In genomic region chr10:96619120-96619519, GRCh38 we compare ENCODE assay signal across 16 cellular contexts. TPM values are rescaled to one million over a fixed set of nuclear protein-coding genes. Genes with fewer than 3 reads are reported as not detected.
DNase-seq lines count a peak whose midpoint lies in the region; ATAC-seq and TF ChIP-seq lines count a peak whose summit lies in the region.
"Had no signal": no experiment of that assay in that cellular context is flagged by ENCODE, and none has a peak within 500 bp of the region (broad histone marks: within the 10 kb centered on the region; RNA-seq: fewer than 3 reads in every experiment).

No MANE protein-coding gene starts in this region.

- H3K4me3 ChIP-seq in adrenal gland, result no peak overlapping the region
- H3K4me3 ChIP-seq: thoracic aorta had no signal

- POLR2A ChIA-PET in activated CD4-positive, alpha-beta T cell treated with anti-CD3 and anti-CD28 coated beads, Interleukin-2, amount 10 ng/mL, durations not matched to agents 7 days and 5 days (lab: Charles Lee), result no interaction called here

- no peaks in the 10 kb centered on the region for H3K27me3 ChIP-seq in adrenal gland

- no peak for TF ChIP-seq POLR2A in adrenal gland (IDR thresholded peaks at IDR 0.05)

- no peak for TF ChIP-seq CTCF in adrenal gland (IDR thresholded peaks at IDR 0.05)

- no peaks in the 10 kb centered on the region for H3K9me3 ChIP-seq in adrenal gland (replicated peaks in 1 of 3)
- H3K9me3 ChIP-seq: thoracic aorta had no signal

- peaks cover 73% of the 10 kb centered on the region for H3K36me3 Mint-ChIP-seq in stimulated activated memory B cell treated with anti-CD40 and anti-IgM and Interleukin-4, amounts not matched to agents 10 μg/mL and 1 μg/mL and 100 μg/mL, for 72 hours
- no peaks in the 10 kb centered on the region for H3K36me3 Mint-ChIP-seq in activated CD4-positive, alpha-beta T cell treated with anti-CD3 and anti-CD28 coated beads, Interleukin-2, amount 10 ng/mL, durations not matched to agents 7 days and 5 days (ENCODE audit: low read depth)
- H3K36me3 Mint-ChIP-seq: activated naive CD8-positive, alpha-beta T cell treated with anti-CD3 and anti-CD28 coated beads for 36 hours had no signal

- H3K27ac ChIP-seq in adrenal gland, result peak overlapping the region in 4 of 5 donors; percentile 45 to 76 (median 54)
- H3K27ac ChIP-seq: thoracic aorta had no signal

- H3K27me3 Mint-ChIP-seq in stimulated activated memory B cell treated with anti-CD40 and anti-IgM and Interleukin-4, amounts not matched to agents 10 μg/mL and 1 μg/mL and 100 μg/mL, for 72 hours, result no peaks in the 10 kb centered on the region
- no peaks in the 10 kb centered on the region for H3K27me3 Mint-ChIP-seq in activated CD4-positive, alpha-beta T cell treated with anti-CD3 and anti-CD28 coated beads, Interleukin-2, amount 10 ng/mL, durations not matched to agents 7 days and 5 days
- H3K27me3 Mint-ChIP-seq: activated naive CD8-positive, alpha-beta T cell treated with anti-CD3 and anti-CD28 coated beads for 36 hours; B cell had no signal

- H3K9me3 Mint-ChIP-seq in stimulated activated memory B cell treated with anti-CD40 and anti-IgM and Interleukin-4, amounts not matched to agents 10 μg/mL and 1 μg/mL and 100 μg/mL, for 72 hours, result no peaks in the 10 kb centered on the region
- no peaks in the 10 kb centered on the region for H3K9me3 Mint-ChIP-seq in activated CD4-positive, alpha-beta T cell treated with anti-CD3 and anti-CD28 coated beads, Interleukin-2, amount 10 ng/mL, durations not matched to agents 7 days and 5 days
- H3K9me3 Mint-ChIP-seq: activated naive CD8-positive, alpha-beta T cell treated with anti-CD3 and anti-CD28 coated beads for 36 hours; activated T-helper 1 cell treated with anti-CD3 and anti-CD28 coated beads, Interleukin-12 subunit alpha, Interleukin-12 subunit beta, Interleukin-2, Interleukin-4 antibody, amounts not matched to agents 30 ng/mL and 10 ng/mL and 1 ng/mL, durations not matched to agents 14 hours and 24 hours and 36 hours had no signal

- peaks cover 17 to 23% of the 10 kb centered on the region in 2 donors for H3K4me1 ChIP-seq in adrenal gland (replicated peaks in 1 of 2)

- intact Hi-C loops in adrenal gland (cut with DNase I), result no loop called here

- CTCF ChIA-PET in activated CD4-positive, alpha-beta T cell treated with anti-CD3 and anti-CD28 coated beads, Interleukin-2, amount 10 ng/mL, durations not matched to agents 7 days and 5 days (lab: Charles Lee), result interaction anchor here (0.5 to 0.6 kb wide), 2 partner anchors 162 to 196 kb away, joined by 3 read pairs; no protein-coding TSS in a partner anchor

- DNase-seq in NCI-H524 treated with DMSO at 0.1 percent for 48 hours (lab: John Stamatoyannopoulos, UW) (peak; percentile 65), adrenal gland (peak in 1 of 7 donors; percentile 11), inferior parietal cortex (ENCODE audit: extremely low spot score) (peak; percentile 39), ureter (ENCODE audit: low spot score) (no peak)
- DNase-seq in activated CD4-positive, alpha-beta T cell treated with anti-CD3 and anti-CD28 coated beads, Interleukin-2, amount 10 ng/mL, durations not matched to agents 7 days and 5 days, result no peak
- DNase-seq: activated CD4-positive, CD25-positive, alpha-beta regulatory T cell; activated naive CD8-positive, alpha-beta T cell treated with anti-CD3 and anti-CD28 coated beads for 36 hours; DMS153; NCI-H1417 treated with DMSO at 0.1 percent for 48 hours; SHP77 treated with DMSO at 0.1 percent for 48 hours had no signal

- H3K27ac Mint-ChIP-seq in stimulated activated memory B cell treated with anti-CD40 and anti-IgM and Interleukin-4, amounts not matched to agents 10 μg/mL and 1 μg/mL and 100 μg/mL, for 72 hours, result peak overlapping the region; percentile 1
- no peak overlapping the region for H3K27ac Mint-ChIP-seq in activated CD4-positive, alpha-beta T cell treated with anti-CD3 and anti-CD28 coated beads, Interleukin-2, amount 10 ng/mL, durations not matched to agents 7 days and 5 days
- H3K27ac Mint-ChIP-seq: activated naive CD8-positive, alpha-beta T cell treated with anti-CD3 and anti-CD28 coated beads for 36 hours; activated T-helper 1 cell treated with anti-CD3 and anti-CD28 coated beads, Interleukin-12 subunit alpha, Interleukin-12 subunit beta, Interleukin-2, Interleukin-4 antibody, amounts not matched to agents 30 ng/mL and 10 ng/mL and 1 ng/mL, durations not matched to agents 14 hours and 24 hours and 36 hours had no signal

- no peaks in the 10 kb centered on the region for H3K4me1 Mint-ChIP-seq in stimulated activated memory B cell treated with anti-CD40 and anti-IgM and Interleukin-4, amounts not matched to agents 10 μg/mL and 1 μg/mL and 100 μg/mL, for 72 hours
- no peaks in the 10 kb centered on the region for H3K4me1 Mint-ChIP-seq in activated CD4-positive, alpha-beta T cell treated with anti-CD3 and anti-CD28 coated beads, Interleukin-2, amount 10 ng/mL, durations not matched to agents 7 days and 5 days
- H3K4me1 Mint-ChIP-seq: activated naive CD8-positive, alpha-beta T cell treated with anti-CD3 and anti-CD28 coated beads for 36 hours; B cell had no signal

- no peaks in the 10 kb centered on the region for H3K36me3 ChIP-seq in adrenal gland (replicated peaks in 1 of 2)
- H3K36me3 ChIP-seq: thoracic aorta had no signal

- H3K4me3 Mint-ChIP-seq in stimulated activated memory B cell treated with anti-CD40 and anti-IgM and Interleukin-4, amounts not matched to agents 10 μg/mL and 1 μg/mL and 100 μg/mL, for 72 hours, result no peak overlapping the region
- H3K4me3 Mint-ChIP-seq in activated CD4-positive, alpha-beta T cell treated with anti-CD3 and anti-CD28 coated beads, Interleukin-2, amount 10 ng/mL, durations not matched to agents 7 days and 5 days, result no peak overlapping the region
- H3K4me3 Mint-ChIP-seq: activated naive CD8-positive, alpha-beta T cell treated with anti-CD3 and anti-CD28 coated beads for 36 hours; activated T-helper 1 cell treated with anti-CD3 and anti-CD28 coated beads, Interleukin-12 subunit alpha, Interleukin-12 subunit beta, Interleukin-2, Interleukin-4 antibody, amounts not matched to agents 30 ng/mL and 10 ng/mL and 1 ng/mL, durations not matched to agents 14 hours and 24 hours and 36 hours; B cell had no signal

- no peak for ATAC-seq in stimulated activated memory B cell treated with anti-CD40 and anti-IgM and Interleukin-4, amounts not matched to agents 10 μg/mL and 1 μg/mL and 100 μg/mL, for 72 hours
- ATAC-seq in GM18873 (IDR thresholded peaks at IDR 0.05; ENCODE audit: low FRiP score, unreplicated experiment), result no peak
- ATAC-seq: HCT116 had no signal

- WGBS in adrenal gland, 4 donors, result 81 to 91% (median 84%) methylated on average over 8 to 11 of the region's 11 CpGs

RNA-seq across cellular contexts. Expression of gene TM9SF3, which starts 32.3 kb away (rescaled TPM):
- 100 to 1,000 TPM in 5 of 8 donors, 10 to 100 TPM in 3; 51.2 to 133 (median 116) TPM for total RNA-seq in adrenal gland
- 100 to 1,000 TPM in 1 of 3 donors, 10 to 100 TPM in 2; 19.9 to 125 (median 24.0) TPM for polyA plus RNA-seq in adrenal gland
- 163 TPM for total RNA-seq in ureter
- 10 to 100 TPM; 73.5 to 76.1 TPM for total RNA-seq in activated CD4-positive, alpha-beta T cell treated with anti-CD3 and anti-CD28 coated beads, Interleukin-2, amount 10 ng/mL, durations not matched to agents 7 days and 5 days

Comparison
In these comparisons a context has a peak if more than half of its experiments do, and no peak if none do; other contexts are left out.
1. DNase-seq: peak in NCI-H524 treated with DMSO at 0.1 percent for 48 hours (single experiment) and inferior parietal cortex (single experiment); none in ureter (single experiment) and activated CD4-positive, alpha-beta T cell treated with anti-CD3 and anti-CD28 coated beads, Interleukin-2, amount 10 ng/mL, durations not matched to agents 7 days and 5 days (single experiment).